Comparison of ENCODE assay signal across 8 cellular contexts in the genomic region with DNA sequence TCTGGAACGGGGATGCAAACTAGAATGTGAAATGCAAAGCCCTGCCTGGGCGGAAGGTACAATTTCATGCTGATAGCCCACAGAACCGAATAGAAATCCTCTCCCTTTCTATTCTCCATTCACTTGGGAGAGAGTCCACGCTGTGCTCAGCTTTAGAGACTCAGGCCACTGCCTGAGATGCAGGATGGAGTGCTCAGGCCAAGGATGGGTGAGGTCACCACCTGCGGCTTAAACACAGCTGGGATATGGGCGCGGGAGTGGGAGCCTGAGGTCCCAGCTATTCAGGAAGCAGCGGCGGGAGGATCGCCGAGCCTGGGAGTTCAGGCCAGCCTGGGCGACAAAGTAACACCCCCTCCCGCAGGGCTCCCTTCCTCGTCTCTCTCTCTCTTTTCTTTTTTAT. TPM values are rescaled to one million over a fixed set of nuclear protein-coding genes. Genes with fewer than 3 reads are reported as not detected.
DNase-seq lines count a peak whose midpoint lies in the region; ATAC-seq and TF ChIP-seq lines count a peak whose summit lies in the region.

No MANE protein-coding gene starts in this region.

- H3K4me3 Mint-ChIP-seq in MCF 10A (ENCODE audit: unreplicated experiment) = peak overlapping the region; percentile 76
- H3K4me3 Mint-ChIP-seq in stimulated activated naive CD8-positive, alpha-beta T cell treated with anti-CD3 and anti-CD28 coated beads, Interleukin-15, amount 100 ng/mL, for 72 hours = peak overlapping the region; percentile 92 to 96

- peaks cover 34% of the 10 kb centered on the region for H3K36me3 Mint-ChIP-seq in MCF 10A (ENCODE audit: insufficient read depth, unreplicated experiment)

- H3K27ac Mint-ChIP-seq in MCF 10A (ENCODE audit: low read depth, unreplicated experiment) = peak overlapping the region; percentile 90
- H3K27ac Mint-ChIP-seq in stimulated activated naive CD8-positive, alpha-beta T cell treated with anti-CD3 and anti-CD28 coated beads, Interleukin-15, amount 100 ng/mL, for 72 hours = peak overlapping the region in 1 of 2 donors; percentile 98

- intact Hi-C loops in MCF 10A (cut with micrococcal nuclease) = loop anchor here (1.0 kb wide), 1 partner anchor 52 kb away; no protein-coding TSS in a partner anchor

- peaks cover 7% of the 10 kb centered on the region for H3K9me3 Mint-ChIP-seq in MCF 10A (ENCODE audit: unreplicated experiment)
- H3K9me3 Mint-ChIP-seq in stimulated activated naive CD8-positive, alpha-beta T cell treated with anti-CD3 and anti-CD28 coated beads, Interleukin-15, amount 100 ng/mL, for 72 hours = peaks cover 21 to 27% of the 10 kb centered on the region in 2 donors

- H3K4me1 Mint-ChIP-seq in MCF 10A (ENCODE audit: insufficient read depth, unreplicated experiment) = peaks cover 10% of the 10 kb centered on the region
- H3K4me1 Mint-ChIP-seq in stimulated activated naive CD8-positive, alpha-beta T cell treated with anti-CD3 and anti-CD28 coated beads, Interleukin-15, amount 100 ng/mL, for 72 hours = peaks cover 19% of the 10 kb centered on the region

- H3K27me3 Mint-ChIP-seq in MCF 10A (ENCODE audit: insufficient read depth, unreplicated experiment) = no peaks in the 10 kb centered on the region
- H3K27me3 Mint-ChIP-seq in stimulated activated naive CD8-positive, alpha-beta T cell treated with anti-CD3 and anti-CD28 coated beads, Interleukin-15, amount 100 ng/mL, for 72 hours = no peaks in the 10 kb centered on the region

- POLR2A ChIA-PET in MCF 10A (lab: Yijun Ruan, JAX) = interaction anchor here (0.8 to 2.7 kb wide), 6 partner anchors 18 to 419 kb away, joined by 3 to 8 read pairs (median 4); no protein-coding TSS in a partner anchor

- TSS peak; percentile 87 for BruUV-seq in MCF 10A (replicated peaks; lab: Mats Ljungman, UMichigan)

- CTCF ChIA-PET in MCF 10A (lab: Yijun Ruan, JAX) = interaction anchor here (0.6 kb wide), 1 partner anchor 9 kb away, joined by 4 read pairs; no protein-coding TSS in a partner anchor

- DNase-seq in AG08395 (ENCODE audit: low spot score) (peak; percentile 44), MV-4-11 (lab: John Stamatoyannopoulos, UW) (peak; percentile 33), MCF 10A (ENCODE audit: unreplicated experiment) (no peak), kidney tubule cell (ENCODE audit: low spot score) (peak; percentile 84), NCI-H2171 (lab: John Stamatoyannopoulos, UW) (no peak)
- no peak for DNase-seq in stimulated activated naive CD8-positive, alpha-beta T cell treated with anti-CD3 and anti-CD28 coated beads, Interleukin-15, amount 100 ng/mL, for 72 hours

- ATAC-seq in GM18867 (IDR thresholded peaks at IDR 0.05; ENCODE audit: unreplicated experiment) (peak; percentile 3), HG03196 (IDR thresholded peaks at IDR 0.05; ENCODE audit: unreplicated experiment) (no peak)
- peak; percentile 38 for ATAC-seq in stimulated activated naive CD8-positive, alpha-beta T cell treated with anti-CD3 and anti-CD28 coated beads, Interleukin-15, amount 100 ng/mL, for 72 hours

- no peak for TF ChIP-seq CTCF in MCF 10A (IDR thresholded peaks at IDR 0.05; ENCODE audit: unreplicated experiment)

RNA-seq across cellular contexts. Expression of a gene that starts 0.4 kb away (rescaled TPM):
- 58.9 and 102 TPM in 2 replicates for total RNA-seq in MCF 10A (2022)

Comparison
In these comparisons a context has a peak if more than half of its experiments do, and no peak if none do; other contexts are left out.
1. DNase-seq: peak in AG08395 (single experiment), MV-4-11 (single experiment) and kidney tubule cell (single experiment); none in MCF 10A (single experiment), stimulated activated naive CD8-positive, alpha-beta T cell treated with anti-CD3 and anti-CD28 coated beads, Interleukin-15, amount 100 ng/mL, for 72 hours (0 of 2) and NCI-H2171 (single experiment).